Comparison of ENCODE assay signal across 8 cellular contexts in genomic region chr1:211133393-211133840, GRCh38. TPM values are rescaled to one million over a fixed set of nuclear protein-coding genes. Genes with fewer than 3 reads are reported as not detected.
DNase-seq lines count a peak whose midpoint lies in the region; ATAC-seq lines count a peak whose summit lies in the region.

No MANE protein-coding gene starts in this region.

- no peaks in the 10 kb centered on the region for H3K36me3 Mint-ChIP-seq in stimulated activated naive B cell treated with anti-CD40 and anti-IgM and Interleukin-4, amounts not matched to agents 10 μg/mL and 1 μg/mL and 100 μg/mL, for 72 hours

- peak; percentile 14 to 27 for ATAC-seq in stimulated activated naive B cell treated with anti-CD40 and anti-IgM and Interleukin-4, amounts not matched to agents 10 μg/mL and 1 μg/mL and 100 μg/mL, for 72 hours (replicated peaks)
- ATAC-seq in HG03095 (IDR thresholded peaks at IDR 0.05; ENCODE audit: unreplicated experiment): no peak
- no peak for ATAC-seq in GM21619 (IDR thresholded peaks at IDR 0.05; ENCODE audit: unreplicated experiment)

- no peaks in the 10 kb centered on the region for H3K9me3 Mint-ChIP-seq in stimulated activated naive B cell treated with anti-CD40 and anti-IgM and Interleukin-4, amounts not matched to agents 10 μg/mL and 1 μg/mL and 100 μg/mL, for 72 hours

- peaks cover 9 to 18% of the 10 kb centered on the region in 2 donors for H3K4me1 Mint-ChIP-seq in stimulated activated naive B cell treated with anti-CD40 and anti-IgM and Interleukin-4, amounts not matched to agents 10 μg/mL and 1 μg/mL and 100 μg/mL, for 72 hours

- peak; percentile 27 for DNase-seq in stimulated activated CD4-positive, alpha-beta T cell treated with anti-CD3 and anti-CD28 coated beads, Interleukin-12 subunit alpha, Interleukin-12 subunit beta, amount 100 ng/mL, for 4 hours
- DNase-seq in stimulated activated CD4-positive, alpha-beta T cell treated with anti-CD3 and anti-CD28 coated beads, Interleukin-4, amount 100 ng/mL, for 24 hours: no peak
- DNase-seq in NCI-H774 (lab: John Stamatoyannopoulos, UW) (peak; percentile 42), cerebellum (ENCODE audit: low spot score) (peak; percentile 41), left kidney (ENCODE audit: low read depth, low spot score) (peak; percentile 58)
- DNase-seq in stimulated activated naive B cell treated with anti-CD40 and anti-IgM and Interleukin-4, amounts not matched to agents 10 μg/mL and 1 μg/mL and 100 μg/mL, for 72 hours: no peak

- H3K4me3 Mint-ChIP-seq in stimulated activated naive B cell treated with anti-CD40 and anti-IgM and Interleukin-4, amounts not matched to agents 10 μg/mL and 1 μg/mL and 100 μg/mL, for 72 hours: peak overlapping the region; percentile 67 to 76

- H3K27me3 Mint-ChIP-seq in stimulated activated naive B cell treated with anti-CD40 and anti-IgM and Interleukin-4, amounts not matched to agents 10 μg/mL and 1 μg/mL and 100 μg/mL, for 72 hours: peaks cover 46 to 81% of the 10 kb centered on the region in 2 donors

- H3K27ac Mint-ChIP-seq in stimulated activated naive B cell treated with anti-CD40 and anti-IgM and Interleukin-4, amounts not matched to agents 10 μg/mL and 1 μg/mL and 100 μg/mL, for 72 hours: no peak overlapping the region

RNA-seq across cellular contexts. Expression of gene KCNH1, which starts 0.5 kb away (rescaled TPM):
- total RNA-seq in cerebellum: 12.1 TPM

Comparison
In these comparisons a context has a peak if more than half of its experiments do, and no peak if none do; other contexts are left out.
1. DNase-seq: peak in stimulated activated CD4-positive, alpha-beta T cell treated with anti-CD3 and anti-CD28 coated beads, Interleukin-12 subunit alpha, Interleukin-12 subunit beta, amount 100 ng/mL, for 4 hours (single experiment), NCI-H774 (single experiment), cerebellum (single experiment) and left kidney (single experiment); none in stimulated activated CD4-positive, alpha-beta T cell treated with anti-CD3 and anti-CD28 coated beads, Interleukin-4, amount 100 ng/mL, for 24 hours (single experiment) and stimulated activated naive B cell treated with anti-CD40 and anti-IgM and Interleukin-4, amounts not matched to agents 10 μg/mL and 1 μg/mL and 100 μg/mL, for 72 hours (single experiment).
2. ATAC-seq: peak in stimulated activated naive B cell treated with anti-CD40 and anti-IgM and Interleukin-4, amounts not matched to agents 10 μg/mL and 1 μg/mL and 100 μg/mL, for 72 hours (2 of 2); none in HG03095 (single experiment) and GM21619 (single experiment).